8 cellular contexts compared by ENCODE assay signal in the genomic region with DNA sequence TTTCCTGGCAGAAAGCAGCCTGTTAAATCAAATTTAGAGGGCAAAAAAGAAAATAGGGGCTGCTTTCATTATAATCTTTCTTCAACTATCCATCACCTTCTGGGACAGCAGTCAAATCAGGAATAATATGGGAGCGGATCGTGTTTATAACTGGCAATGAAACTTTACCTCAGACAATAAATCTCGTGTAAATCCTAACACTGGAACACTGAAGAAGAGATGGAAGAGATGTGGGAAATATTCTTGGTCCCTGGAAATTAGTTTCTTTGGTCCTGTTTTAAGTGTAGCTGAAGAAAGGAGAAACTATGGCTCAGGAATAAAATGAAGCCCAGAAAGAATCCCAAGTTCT.
A peak's percentile ranks its signal among the peaks of the same experiment; 100 is the strongest.
DNase-seq lines count a peak whose midpoint lies in the region; ATAC-seq and TF ChIP-seq lines count a peak whose summit lies in the region.

No MANE protein-coding gene starts in this region.

- intact Hi-C loops in transverse colon (cut with DNase I; ENCODE audit: low total_unique reads): no loop called here

- H3K27ac Mint-ChIP-seq in activated naive CD4-positive, alpha-beta T cell treated with anti-CD3 and anti-CD28 coated beads, Interleukin-2, amount 10 ng/mL, durations not matched to agents 7 days and 5 days: peak overlapping the region; percentile 97
- H3K27ac Mint-ChIP-seq in brain: peak overlapping the region; percentile 89 to 94 (median 92)

- H3K27ac ChIP-seq in muscle layer of duodenum (ENCODE audit: low read length): peak overlapping the region; percentile 75
- peak overlapping the region; percentile 75 to 86 (median 81) for H3K27ac ChIP-seq in transverse colon

- 11 to 13% methylated on average over 3 of the region's 3 CpGs for WGBS in transverse colon (ENCODE audit: low coverage in 1 of 2), 2 donors

- H3K36me3 Mint-ChIP-seq in activated naive CD4-positive, alpha-beta T cell treated with anti-CD3 and anti-CD28 coated beads, Interleukin-2, amount 10 ng/mL, durations not matched to agents 7 days and 5 days: peaks cover 9% of the 10 kb centered on the region
- peaks cover 23% of the 10 kb centered on the region for H3K36me3 Mint-ChIP-seq in brain

- TF ChIP-seq CTCF in brain (conservative IDR thresholded peaks at IDR 0.05) (no peak), transverse colon (IDR thresholded peaks at IDR 0.05) (no peak)

- H3K36me3 ChIP-seq in muscle layer of duodenum (ENCODE audit: control insufficient read depth in 1 of 2, insufficient read depth in 2 of 2, low read length in 2 of 2) (no peaks in the 10 kb centered on the region), transverse colon (no peaks in the 10 kb centered on the region)

- H3K9me3 ChIP-seq in muscle layer of duodenum (ENCODE audit: control insufficient read depth in 1 of 2, low read length in 2 of 2) (no peaks in the 10 kb centered on the region), transverse colon (no peaks in the 10 kb centered on the region)

- no peak for DNase-seq in activated naive CD4-positive, alpha-beta T cell treated with anti-CD3 and anti-CD28 coated beads, Interleukin-2, amount 10 ng/mL, durations not matched to agents 7 days and 5 days
- no peak for DNase-seq in activated naive CD4-positive, alpha-beta T cell (lab: John Stamatoyannopoulos, UW)
- no peak for DNase-seq in transverse colon
- no peak for DNase-seq in HT-29 (ENCODE audit: low spot score)
- DNase-seq in NCI-H2081 treated with DMSO at 0.1 percent for 48 hours (lab: John Stamatoyannopoulos, UW): no peak

- H3K27me3 ChIP-seq in muscle layer of duodenum (ENCODE audit: low read depth, low read length) (no peaks in the 10 kb centered on the region), transverse colon (no peaks in the 10 kb centered on the region)

- no peaks in the 10 kb centered on the region for H3K27me3 Mint-ChIP-seq in activated naive CD4-positive, alpha-beta T cell treated with anti-CD3 and anti-CD28 coated beads, Interleukin-2, amount 10 ng/mL, durations not matched to agents 7 days and 5 days
- H3K27me3 Mint-ChIP-seq in brain: no peaks in the 10 kb centered on the region

- peak overlapping the region; percentile 78 for H3K4me3 Mint-ChIP-seq in activated naive CD4-positive, alpha-beta T cell treated with anti-CD3 and anti-CD28 coated beads, Interleukin-2, amount 10 ng/mL, durations not matched to agents 7 days and 5 days
- H3K4me3 Mint-ChIP-seq in brain: peak overlapping the region; percentile 53 to 84 (median 61)

- peaks cover 58% of the 10 kb centered on the region for H3K4me1 Mint-ChIP-seq in activated naive CD4-positive, alpha-beta T cell treated with anti-CD3 and anti-CD28 coated beads, Interleukin-2, amount 10 ng/mL, durations not matched to agents 7 days and 5 days
- peaks cover 61% of the 10 kb centered on the region for H3K4me1 Mint-ChIP-seq in brain

- ATAC-seq in HG03460 (IDR thresholded peaks at IDR 0.05; ENCODE audit: unreplicated experiment): no peak

- H3K4me1 ChIP-seq in muscle layer of duodenum (ENCODE audit: control insufficient read depth in 1 of 2, insufficient read depth in 2 of 2, low read length in 2 of 2) (peaks cover 24 to 29% of the 10 kb centered on the region in 2 donors), transverse colon (peaks cover 14 to 56% (median 29%) of the 10 kb centered on the region in 4 donors)

- in situ Hi-C loops in transverse colon (cut with MboI; ENCODE audit: low pct_ligation_motif_present in 1 of 4, low pct_unique_long_range_greater_than_20kb in 1 of 4, low sequenced_read_pairs in 3 of 4): no loop called here

- CTCF ChIA-PET in activated naive CD4-positive, alpha-beta T cell treated with anti-CD3 and anti-CD28 coated beads, Interleukin-2, amount 10 ng/mL, durations not matched to agents 7 days and 5 days (lab: Charles Lee): interaction anchor here (1.4 kb wide), 1 partner anchor 20 kb away, joined by 5 read pairs; no protein-coding TSS in a partner anchor

- no peak for TF ChIP-seq POLR2A in transverse colon (IDR thresholded peaks at IDR 0.05)

- TF ChIP-seq EP300 in transverse colon (IDR thresholded peaks at IDR 0.05; ENCODE audit: low read depth): no peak

- H3K9me3 Mint-ChIP-seq in activated naive CD4-positive, alpha-beta T cell treated with anti-CD3 and anti-CD28 coated beads, Interleukin-2, amount 10 ng/mL, durations not matched to agents 7 days and 5 days: no peaks in the 10 kb centered on the region
- no peaks in the 10 kb centered on the region for H3K9me3 Mint-ChIP-seq in brain

- H3K4me3 ChIP-seq in muscle layer of duodenum (ENCODE audit: low read depth in 1 of 2, low read length in 2 of 2): peak overlapping the region in 1 of 2 donors; percentile 62
- H3K4me3 ChIP-seq in transverse colon: peak overlapping the region in 3 of 4 donors; percentile 19 to 40 (median 26)
